8 cellular contexts compared by ENCODE assay signal in the genomic region with DNA sequence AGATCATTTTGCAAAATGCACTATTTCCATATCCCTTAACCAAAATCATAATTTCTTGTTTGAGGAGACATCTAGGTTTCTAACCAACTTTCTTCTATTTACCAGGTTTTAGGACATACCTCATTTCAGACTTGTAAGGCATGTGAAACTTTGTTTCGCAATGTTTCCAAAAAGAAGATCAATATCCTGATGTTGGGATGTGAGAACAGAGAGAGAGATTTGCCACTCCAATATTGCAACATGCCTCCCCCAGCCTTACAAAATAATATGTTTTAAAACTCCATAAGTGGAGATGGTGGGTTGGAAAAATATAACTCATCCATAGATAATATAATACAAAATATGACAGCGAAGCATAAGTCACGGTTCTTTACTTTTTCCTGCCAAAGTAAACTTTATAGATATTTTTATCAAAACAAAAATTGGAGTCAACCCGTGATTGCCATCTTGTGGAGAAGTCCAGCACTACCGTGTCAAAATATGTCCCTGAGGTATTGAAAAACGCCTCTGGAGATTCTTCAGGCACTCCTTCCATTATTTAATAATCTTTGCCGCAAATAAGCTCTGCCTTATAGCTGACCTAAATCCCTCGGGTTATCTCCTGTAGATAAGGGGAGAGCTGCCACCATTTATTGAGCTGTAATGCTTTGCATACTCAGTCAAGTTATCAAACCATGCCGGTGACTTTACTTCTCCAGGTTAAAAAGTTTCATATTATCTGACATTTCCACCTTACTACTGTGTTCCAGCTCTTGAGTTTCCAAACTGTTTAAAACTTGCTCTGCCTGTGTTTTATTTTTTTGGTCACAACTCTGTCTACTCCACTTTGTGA.
A peak's percentile ranks its signal among the peaks of the same experiment; 100 is the strongest.
DNase-seq lines count a peak whose midpoint lies in the region; ATAC-seq and TF ChIP-seq lines count a peak whose summit lies in the region.

No MANE protein-coding gene starts in this region.

- H4K20me1 ChIP-seq in Karpas-422 (ENCODE audit: insufficient read depth, low read depth, low read length), result no peaks in the 10 kb centered on the region
- H4K20me1 ChIP-seq in SU-DHL-6 (ENCODE audit: low read depth, low read length), result no peaks in the 10 kb centered on the region

- H3K27me3 ChIP-seq in Karpas-422 (ENCODE audit: low read length) (no peaks in the 10 kb centered on the region), SU-DHL-6 (ENCODE audit: low read length) (no peaks in the 10 kb centered on the region)

- no peaks in the 10 kb centered on the region for H3K9me2 ChIP-seq in Karpas-422 (replicated peaks; ENCODE audit: insufficient read depth, low read length)
- no peaks in the 10 kb centered on the region for H3K9me2 ChIP-seq in SU-DHL-6 (replicated peaks; ENCODE audit: insufficient read depth, low read length)

- no peaks in the 10 kb centered on the region for H3F3A ChIP-seq in SU-DHL-6 (ENCODE audit: insufficient read depth)

- no peak for ATAC-seq in HG03280 (IDR thresholded peaks at IDR 0.05; ENCODE audit: unreplicated experiment)

- H3K4me2 ChIP-seq in Karpas-422 (ENCODE audit: low read depth, low read length, poor library complexity, severe bottlenecking) (no peak overlapping the region), SU-DHL-6 (ENCODE audit: low read depth, low read length, poor library complexity, severe bottlenecking) (no peak overlapping the region)

- TF ChIP-seq CTCF in SU-DHL-6 (IDR thresholded peaks at IDR 0.05; ENCODE audit: insufficient read depth, low read length, poor library complexity, severe bottlenecking), result peak; percentile 42

- DNase-seq in NCI-H1092 treated with DMSO at 0.1 percent for 48 hours (lab: John Stamatoyannopoulos, UW), result peak; percentile 9
- DNase-seq in NCI-H1092 (lab: John Stamatoyannopoulos, UW), result no peak
- peak; percentile 61 for DNase-seq in Karpas-422
- DNase-seq in iPS-NIHi11 (ENCODE audit: low spot score), result peak; percentile 34
- DNase-seq in cortex of kidney (lab: John Stamatoyannopoulos, UW), result no peak
- DNase-seq in activated CD8-positive, alpha-beta memory T cell treated with anti-CD3 and anti-CD28 coated beads, Interleukin-2, amount 50 U/mL, for 4 hours, result no peak

- H2AFZ ChIP-seq in Karpas-422 (ENCODE audit: low read length) (no peak overlapping the region), SU-DHL-6 (ENCODE audit: low read depth, low read length, severe bottlenecking) (no peak overlapping the region)

- H3K4me3 ChIP-seq in Karpas-422 (ENCODE audit: low read length) (no peak overlapping the region), SU-DHL-6 (ENCODE audit: insufficient read depth, low read length, poor library complexity, severe bottlenecking) (no peak overlapping the region)

- H3K9me3 ChIP-seq in Karpas-422 (ENCODE audit: low read length), result no peaks in the 10 kb centered on the region
- no peaks in the 10 kb centered on the region for H3K9me3 ChIP-seq in SU-DHL-6 (ENCODE audit: insufficient read depth, low read length)

- H3K27ac ChIP-seq in Karpas-422 (ENCODE audit: low read length) (no peak overlapping the region), SU-DHL-6 (ENCODE audit: low read depth, low read length) (no peak overlapping the region)

- H3K9ac ChIP-seq in Karpas-422 (ENCODE audit: low read length) (no peak overlapping the region), SU-DHL-6 (ENCODE audit: low read length) (no peak overlapping the region)

- H3K79me2 ChIP-seq in Karpas-422 (ENCODE audit: low read length) (no peaks in the 10 kb centered on the region), SU-DHL-6 (ENCODE audit: insufficient read depth, low read length) (no peaks in the 10 kb centered on the region)

- H3K4me1 ChIP-seq in Karpas-422 (ENCODE audit: low read length), result no peaks in the 10 kb centered on the region

- no peaks in the 10 kb centered on the region for H3K36me3 ChIP-seq in Karpas-422 (ENCODE audit: insufficient read depth, low read length)
- no peaks in the 10 kb centered on the region for H3K36me3 ChIP-seq in SU-DHL-6 (ENCODE audit: low read length)

Comparison
In these comparisons a context has a peak if more than half of its experiments do, and no peak if none do; other contexts are left out.
1. DNase-seq: peak in NCI-H1092 treated with DMSO at 0.1 percent for 48 hours (single experiment), Karpas-422 (single experiment) and iPS-NIHi11 (single experiment); none in NCI-H1092 (single experiment), cortex of kidney (single experiment) and activated CD8-positive, alpha-beta memory T cell treated with anti-CD3 and anti-CD28 coated beads, Interleukin-2, amount 50 U/mL, for 4 hours (single experiment).